In genomic region chr7:129949292-129950133, GRCh38 we compare ENCODE assay signal across 8 cellular contexts. TPM values are rescaled to one million over a fixed set of nuclear protein-coding genes. Genes with fewer than 3 reads are reported as not detected.
DNase-seq lines count a peak whose midpoint lies in the region; ATAC-seq, FAIRE-seq and TF ChIP-seq lines count a peak whose summit lies in the region.

No MANE protein-coding gene starts in this region.

- H3K23ac ChIP-seq in H1 (ENCODE audit: insufficient read length) = no peak overlapping the region
- H3K23ac ChIP-seq in mesenchymal stem cell (ENCODE audit: low read length in 2 of 2) = peak overlapping the region in 1 of 2 experiments; percentile 35

- no peak for FAIRE-seq in H1 (lab: Jason Lieb, UNC)

- H2AK5ac ChIP-seq in H1 (ENCODE audit: low read depth, low read length) (peak overlapping the region; percentile 97), mesenchymal stem cell (ENCODE audit: low read length, severe bottlenecking) (peak overlapping the region; percentile 64)

- H3K79me2 ChIP-seq in H1 (ENCODE audit: control insufficient read depth in 1 of 2, insufficient read depth in 2 of 2, low read length in 2 of 2) = peaks cover 29 to 77% of the 10 kb centered on the region in 2 experiments

- H3K4me2 ChIP-seq in H1 (ENCODE audit: insufficient read depth in 1 of 2, low read depth in 2 of 2, low read length in 2 of 2) (peak overlapping the region; percentile 93 to 96), mesenchymal stem cell (ENCODE audit: low read length, poor library complexity, severe bottlenecking) (peak overlapping the region; percentile 85)

- intact Hi-C loops in uterus (cut with DNase I; ENCODE audit: low total_unique reads) = loop anchor here (5.0 kb wide), 1 partner anchor 122 kb away; no protein-coding TSS in a partner anchor

- peak overlapping the region; percentile 94 for H3K27ac ChIP-seq in RWPE1
- H3K27ac ChIP-seq in H1 (ENCODE audit: low read depth, low read length) = peak overlapping the region; percentile 93
- H3K27ac ChIP-seq in mesenchymal stem cell (ENCODE audit: low read length, poor library complexity, severe bottlenecking) = peak overlapping the region; percentile 95
- peak overlapping the region; percentile 92 to 96 for H3K27ac ChIP-seq in uterus

- H3K27me3 ChIP-seq in H1 (replicated peaks in 1 of 4; ENCODE audit: control insufficient read depth in 3 of 4, extremely low read depth in 1 of 4, insufficient read depth in 3 of 4, low read length in 3 of 4) (no peaks in the 10 kb centered on the region), mesenchymal stem cell (ENCODE audit: control insufficient read depth in 1 of 2, insufficient read depth in 1 of 2, low read length in 2 of 2) (no peaks in the 10 kb centered on the region), uterus (no peaks in the 10 kb centered on the region)

- TF ChIP-seq EP300 in H1 (IDR thresholded peaks at IDR 0.05; ENCODE audit: borderline replicate concordance in 1 of 2, low read depth in 2 of 2, low read length in 2 of 2) = no peak

- CTCF ChIA-PET in RWPE1 (lab: Yijun Ruan, JAX) = interaction anchor here (1.0 kb wide), 1 partner anchor 60 kb away, joined by 4 read pairs; no protein-coding TSS in a partner anchor
- CTCF ChIA-PET in H1 (lab: Charles Lee; ENCODE audit: partially characterized antibody) = interaction anchor here (1.3 to 3.0 kb wide), 4 partner anchors 41 to 124 kb away, joined by 3 to 12 read pairs (median 4); no protein-coding TSS in a partner anchor

- H3K9ac ChIP-seq in H1 (replicated peaks in 1 of 4; ENCODE audit: extremely low read depth in 1 of 4, low read depth in 3 of 4, low read length in 3 of 4) (peak overlapping the region; percentile 72 to 94 (median 74)), mesenchymal stem cell (ENCODE audit: low read length) (peak overlapping the region; percentile 99)

- peak overlapping the region; percentile 40; the same call in 1 of the 2 replicates for H2BK20ac ChIP-seq in H1 (ENCODE audit: low read length)

- H3K79me1 ChIP-seq in H1 (ENCODE audit: low read depth, low read length) (peaks cover 6% of the 10 kb centered on the region), mesenchymal stem cell (replicated peaks; ENCODE audit: low read length, poor library complexity, severe bottlenecking) (no peaks in the 10 kb centered on the region)

- TF ChIP-seq CTCF in AG09319 (IDR thresholded peaks at IDR 0.05; ENCODE audit: low read depth, low read length) (no peak), RWPE1 (conservative IDR thresholded peaks at IDR 0.05; ENCODE audit: low read depth) (no peak), H1 (IDR thresholded peaks at IDR 0.05; ENCODE audit: control extremely low read depth in 1 of 3, insufficient read depth in 1 of 3, low read depth in 1 of 3, low read length in 3 of 3) (no peak), uterus (IDR thresholded peaks at IDR 0.05) (no peak)

- peak; percentile 19 for ATAC-seq in GM18502 (IDR thresholded peaks at IDR 0.05; ENCODE audit: poor library complexity, unreplicated experiment)
- ATAC-seq in HG03280 (IDR thresholded peaks at IDR 0.05; ENCODE audit: unreplicated experiment) = peak; percentile 1

- no peak overlapping the region for H3K14ac ChIP-seq in H1 (ENCODE audit: insufficient read length)
- H3K14ac ChIP-seq in mesenchymal stem cell (ENCODE audit: low read length in 2 of 2) = peak overlapping the region in 1 of 2 experiments; percentile 28

- H3K4me3 ChIP-seq in H1 (ENCODE audit: extremely low read depth in 1 of 4, insufficient read depth in 2 of 4, low read depth in 3 of 4, low read length in 4 of 4) (peak overlapping the region; percentile 70 to 94 (median 83)), mesenchymal stem cell (ENCODE audit: insufficient read depth in 1 of 2, low read depth in 1 of 2, low read length in 2 of 2) (peak overlapping the region; percentile 38 to 97), uterus (peak overlapping the region; percentile 63 to 74)

- H3K4ac ChIP-seq in H1 (replicated peaks; ENCODE audit: insufficient read length, low read depth, low read length) = no peak overlapping the region
- H3K4ac ChIP-seq in mesenchymal stem cell (ENCODE audit: low read depth in 1 of 2, low read length in 2 of 2) = peak overlapping the region; percentile 35 to 92

- peak overlapping the region; percentile 29 for H4K91ac ChIP-seq in H1 (replicated peaks; ENCODE audit: insufficient read length, low read length)
- peak overlapping the region; percentile 12 for H4K91ac ChIP-seq in mesenchymal stem cell (ENCODE audit: low read length)

- peak overlapping the region; percentile 51; the same call in 1 of the 2 replicates for H2BK15ac ChIP-seq in H1 (ENCODE audit: low read length)
- no peak overlapping the region for H2BK15ac ChIP-seq in mesenchymal stem cell (ENCODE audit: low read depth, poor library complexity, severe bottlenecking)

- H3K18ac ChIP-seq in H1 (ENCODE audit: extremely low read depth, low read length) (peak overlapping the region; percentile 66), mesenchymal stem cell (ENCODE audit: low read depth in 1 of 2, low read length in 2 of 2) (peak overlapping the region; percentile 77 to 95)

- H3K36me3 ChIP-seq in H1 (ENCODE audit: control insufficient read depth in 2 of 4, insufficient read depth in 4 of 4, low read length in 3 of 4) (peaks cover 0 to 2% (median 0%) of the 10 kb centered on the region in 4 experiments; a peak in 1 of 8 replicates), mesenchymal stem cell (ENCODE audit: control insufficient read depth in 1 of 2, insufficient read depth in 2 of 2, low read depth in 1 of 2, low read length in 2 of 2) (peaks cover 0 to 6% of the 10 kb centered on the region in 2 experiments), uterus (no peaks in the 10 kb centered on the region)

- peaks cover 3 to 4% of the 10 kb centered on the region in 2 experiments for H4K20me1 ChIP-seq in H1 (replicated peaks in 1 of 2; ENCODE audit: control insufficient read depth in 1 of 2, insufficient read depth in 2 of 2, low read length in 2 of 2)

- peaks cover 0 to 7% (median 4%) of the 10 kb centered on the region in 4 experiments; a peak in 4 of 7 replicates for H3K4me1 ChIP-seq in H1 (replicated peaks in 1 of 4; ENCODE audit: control insufficient read depth in 3 of 4, insufficient read depth in 4 of 4, low read length in 3 of 4)
- peaks cover 9% of the 10 kb centered on the region for H3K4me1 ChIP-seq in mesenchymal stem cell (ENCODE audit: control insufficient read depth, insufficient read depth, low read depth, low read length)
- peaks cover 5 to 6% of the 10 kb centered on the region in 2 donors for H3K4me1 ChIP-seq in uterus

- peak; percentile 51 for DNase-seq in AG09319 (ENCODE audit: extremely low read depth, low read depth)
- peak; percentile 76 for DNase-seq in RWPE1 (ENCODE audit: low spot score)
- peak in 1 of 2 experiments; percentile 52 for DNase-seq in H1 (ENCODE audit: low read depth in 1 of 2, low spot score in 2 of 2)
- DNase-seq in mesenchymal stem cell = peak; percentile 91
- peak in 1 of 2 donors; percentile 68 for DNase-seq in uterus
- DNase-seq in NCI-H1694 treated with DMSO at 0.1 percent for 48 hours (lab: John Stamatoyannopoulos, UW) = no peak

- peaks cover 16% of the 10 kb centered on the region for H3K23me2 ChIP-seq in H1 (ENCODE audit: low read depth, low read length)

- H3K9me3 ChIP-seq in H1 (ENCODE audit: insufficient read depth in 2 of 2, low read depth in 1 of 2, low read length in 1 of 2) (no peaks in the 10 kb centered on the region), mesenchymal stem cell (ENCODE audit: control insufficient read depth, low read length) (no peaks in the 10 kb centered on the region), uterus (no peaks in the 10 kb centered on the region)

- 4% methylated on average over 10 of the region's 10 CpGs; no CpG with 5 or more reads in 1 of the 2 experiments for WGBS in H1 (ENCODE audit: extremely low coverage in 1 of 2, insufficient coverage in 1 of 2, insufficient read length in 1 of 2, insufficient replicate concordance in 2 of 2, low coverage in 1 of 2, low lambda C conversion rate in 2 of 2, missing lambda C conversion rate in 1 of 2), 2 experiments
- 2% methylated on average over 9 of the region's 10 CpGs for WGBS in mesenchymal stem cell

- POLR2A ChIA-PET in RWPE1 (lab: Yijun Ruan, JAX; ENCODE audit: low non-redundant PET) = interaction anchor here (0.6 kb wide), 2 partner anchors 60 to 396 kb away, joined by 3 read pairs; no protein-coding TSS in a partner anchor
- POLR2A ChIA-PET in H1 (lab: Charles Lee; ENCODE audit: partially characterized antibody) = interaction anchor here (0.8 to 1.7 kb wide), 12 partner anchors 10 to 84 kb away, joined by 3 to 4 read pairs (median 3); no protein-coding TSS in a partner anchor

- H3K56ac ChIP-seq in H1 (replicated peaks; ENCODE audit: insufficient read length, low read depth, low read length) = peak overlapping the region; percentile 43

- H2BK12ac ChIP-seq in H1 (ENCODE audit: low read depth, low read length) (peak overlapping the region; percentile 94), mesenchymal stem cell (ENCODE audit: low read length in 2 of 2) (peak overlapping the region; percentile 9 to 94)

- no peak overlapping the region for H2AFZ ChIP-seq in H1 (ENCODE audit: low read length)
- H2AFZ ChIP-seq in mesenchymal stem cell (ENCODE audit: low read depth, low read length) = no peak overlapping the region

- peak overlapping the region; percentile 99 for H2BK5ac ChIP-seq in H1 (ENCODE audit: low read depth, low read length)
- H2BK5ac ChIP-seq in mesenchymal stem cell (ENCODE audit: low read depth, low read length, poor library complexity, severe bottlenecking) = peak overlapping the region; percentile 21

- H4K8ac ChIP-seq in H1 (ENCODE audit: extremely low read depth, insufficient read depth, low read length) (no peak overlapping the region), mesenchymal stem cell (ENCODE audit: low read length) (peak overlapping the region; percentile 29)

- peak overlapping the region; percentile 82 for H2BK120ac ChIP-seq in H1 (replicated peaks; ENCODE audit: low read depth, low read length)
- H2BK120ac ChIP-seq in mesenchymal stem cell (ENCODE audit: low read depth, low read length) = no peak overlapping the region

- peak in 1 of 2 experiments; percentile 60; a peak in 2 of 3 replicates for TF ChIP-seq POLR2A in H1 (IDR thresholded peaks at IDR 0.05; ENCODE audit: control extremely low read depth in 1 of 2, low read depth in 2 of 2, low read length in 2 of 2)
- TF ChIP-seq POLR2A in uterus (IDR thresholded peaks at IDR 0.05) = peak in 1 of 2 donors; percentile 34

- no peak for TF ChIP-seq RAD21 in H1 (IDR thresholded peaks at IDR 0.05 in 1 of 2, conservative IDR thresholded peaks at IDR 0.05 in 1 of 2; ENCODE audit: low read depth in 2 of 2, low read length in 2 of 2)

- peak overlapping the region; percentile 55 for H4K5ac ChIP-seq in H1 (ENCODE audit: insufficient read length, low read depth, low read length)

RNA-seq across cellular contexts. Expression of gene UBE2H, which starts 3.2 kb away (rescaled TPM):
- 62.2 and 62.6 TPM in 2 replicates for total RNA-seq in H1 (2021; fragmentation: NEBNext Ultra II Directional; extraction: Animal tissue kit (Norgen Biotek cat#: 25700))
- 29.0 and 30.6 TPM in 2 replicates for polyA plus RNA-seq in H1 (2011; rRNA removed)
- polyA plus RNA-seq in H1 (2011; cell fraction: cytosol; rRNA removed) = 41.8 TPM
- 20.7 TPM for polyA plus RNA-seq in H1 (2011; cell fraction: nucleus; rRNA removed)
- 32.5 to 59.7 TPM (median 39.3 TPM) in 4 replicates for polyA plus RNA-seq in H1 (2012, experiment 1 of 2)
- 7.3 TPM for polyA plus RNA-seq in H1 (2012, experiment 2 of 2)
- polyA plus RNA-seq in H1 (2013, experiment 1 of 2) = 43.4 TPM
- polyA plus RNA-seq in H1 (2013, experiment 2 of 2) = 48.3 TPM
- polyA minus RNA-seq in H1 (2011; rRNA and poly(A)+ RNA removed) = 49.8 and 56.0 TPM in 2 replicates
- 52.1 TPM for polyA minus RNA-seq in H1 (2011; cell fraction: cytosol; rRNA and poly(A)+ RNA removed)
- polyA minus RNA-seq in H1 (2011; cell fraction: nucleus; rRNA and poly(A)+ RNA removed) = 34.3 TPM
- 81.2 TPM for polyA plus RNA-seq in mesenchymal stem cell (2013, experiment 1 of 2)
- 91.4 TPM for polyA plus RNA-seq in mesenchymal stem cell (2013, experiment 2 of 2)
- 10 to 100 TPM; 35.4 to 99.8 (median 53.1) TPM for total RNA-seq in uterus
